ENCODE assay signal across 10 cellular contexts in genomic region chr19:31316201-31316951, GRCh38. TPM values are rescaled to one million over a fixed set of nuclear protein-coding genes. Genes with fewer than 3 reads are reported as not detected.
DNase-seq lines count a peak whose midpoint lies in the region; ATAC-seq and TF ChIP-seq lines count a peak whose summit lies in the region.
"Had no signal": no experiment of that assay in that cellular context is flagged by ENCODE, and none has a peak within 500 bp of the region (broad histone marks: within the 10 kb centered on the region; RNA-seq: fewer than 3 reads in every experiment).

No MANE protein-coding gene starts in this region.

- H3K4me3 ChIP-seq in WI38 (ENCODE audit: low read depth, low read length), result peak overlapping the region; percentile 18; the same call in 1 of the 2 replicates

- peak; percentile 82 for DNase-seq in GM03348 (ENCODE audit: low spot score)
- peak; percentile 41 for DNase-seq in left cardiac atrium
- DNase-seq in retina, result peak; percentile 56
- no peak for DNase-seq in AG08395 (ENCODE audit: low spot score)
- DNase-seq in NCI-H446 (lab: John Stamatoyannopoulos, UW), result no peak
- DNase-seq: activated T-cell treated with anti-CD3 and anti-CD28 coated beads, Interleukin-2, amount 50 U/mL, for 72 hours; stimulated activated CD4-positive, alpha-beta T cell treated with anti-CD3 and anti-CD28 coated beads, Interleukin-15, amount 100 ng/mL, for 24 hours had no signal

- intact Hi-C loops in left cardiac atrium (cut with DNase I), result no loop called here

- ATAC-seq in left cardiac atrium (peak; percentile 69 to 83), GM21737 (IDR thresholded peaks at IDR 0.05; ENCODE audit: unreplicated experiment) (no peak), GM21390 (IDR thresholded peaks at IDR 0.05; ENCODE audit: unreplicated experiment) (no peak)
- ATAC-seq: activated T-cell treated with anti-CD3 and anti-CD28 coated beads, Interleukin-2, amount 50 U/mL, for 72 hours had no signal

- TF ChIP-seq CTCF in WI38 (IDR thresholded peaks at IDR 0.05; ENCODE audit: low read depth, low read length), result no peak

RNA-seq across cellular contexts. Expression of gene TSHZ3, which starts 32.9 kb away (rescaled TPM):
- total RNA-seq in left cardiac atrium, result 1 to 10 TPM; 4.3 to 5.4 TPM

Comparison
In these comparisons a context has a peak if more than half of its experiments do, and no peak if none do; other contexts are left out.
1. DNase-seq: peak in GM03348 (single experiment), left cardiac atrium (single experiment) and retina (single experiment); none in AG08395 (single experiment) and NCI-H446 (0 of 2).
2. ATAC-seq: peak in left cardiac atrium (2 of 2); none in GM21737 (single experiment) and GM21390 (single experiment).